23 cellular contexts compared by ENCODE assay signal in genomic region chrX:150298841-150299551, GRCh38.
"Had no signal": no experiment of that assay in that cellular context is flagged by ENCODE, and none has a peak within 500 bp of the region (broad histone marks: within the 10 kb centered on the region; RNA-seq: fewer than 3 reads in every experiment).

No MANE protein-coding gene starts in this region.

- DNase-seq: activated CD4-positive, alpha-beta T cell treated with anti-CD3 and anti-CD28 coated beads, Interleukin-2, amount 10 ng/mL, durations not matched to agents 7 days and 5 days; activated CD8-positive, alpha-beta T cell treated with anti-CD3 and anti-CD28 coated beads, Interleukin-2, amount 10 ng/mL, durations not matched to agents 7 days and 5 days; activated naive CD4-positive, alpha-beta T cell treated with Interleukin-2 at 50 U/mL for 16 hours; activated naive CD8-positive, alpha-beta T cell treated with anti-CD3 and anti-CD28 coated beads, Interleukin-2, amount 10 ng/mL, durations not matched to agents 7 days and 5 days; activated T-cell treated with anti-CD3 and anti-CD28 coated beads, Interleukin-2, amount 50 U/mL, for 24 hours; anterior cingulate cortex; cortex of kidney; effector CD4-positive, alpha-beta T cell; heart right ventricle; naive thymus-derived CD8-positive, alpha-beta T cell; ovary; psoas muscle; right cardiac atrium; small intestine; stimulated activated CD4-positive, alpha-beta T cell treated with anti-CD3 and anti-CD28 coated beads, Interleukin-15, amount 100 ng/mL, for 24 hours; stimulated activated CD4-positive, alpha-beta T cell treated with anti-CD3 and anti-CD28 coated beads, Interleukin-2, amount 100 ng/mL, for 48 hours; stomach had no signal

- H3K27me3 Mint-ChIP-seq: activated CD4-positive, alpha-beta T cell treated with anti-CD3 and anti-CD28 coated beads, Interleukin-2, amount 10 ng/mL, durations not matched to agents 7 days and 5 days; activated naive CD8-positive, alpha-beta T cell treated with anti-CD3 and anti-CD28 coated beads, Interleukin-2, amount 10 ng/mL, durations not matched to agents 7 days and 5 days; central memory CD8-positive, alpha-beta T cell; naive thymus-derived CD8-positive, alpha-beta T cell; type B pancreatic cell had no signal

- H3K4me1 Mint-ChIP-seq: activated CD4-positive, alpha-beta T cell treated with anti-CD3 and anti-CD28 coated beads, Interleukin-2, amount 10 ng/mL, durations not matched to agents 7 days and 5 days; activated naive CD8-positive, alpha-beta T cell treated with anti-CD3 and anti-CD28 coated beads, Interleukin-2, amount 10 ng/mL, durations not matched to agents 7 days and 5 days; central memory CD8-positive, alpha-beta T cell; naive thymus-derived CD8-positive, alpha-beta T cell had no signal

- H3K27ac Mint-ChIP-seq: activated CD4-positive, alpha-beta T cell treated with anti-CD3 and anti-CD28 coated beads, Interleukin-2, amount 10 ng/mL, durations not matched to agents 7 days and 5 days; activated CD8-positive, alpha-beta T cell treated with anti-CD3 and anti-CD28 coated beads, Interleukin-2, amount 10 ng/mL, durations not matched to agents 7 days and 5 days; activated naive CD8-positive, alpha-beta T cell treated with anti-CD3 and anti-CD28 coated beads, Interleukin-2, amount 10 ng/mL, durations not matched to agents 7 days and 5 days; activated T-cell treated with anti-CD3 and anti-CD28 coated beads, Interleukin-2, amount 50 U/mL, for 24 hours; activated T-helper 2 cell treated with anti-CD3 and anti-CD28 coated beads, Interferon-gamma antibody, Interleukin-2, Interleukin-4, amounts not matched to agents 10 μg/mL and 5 μg/mL and 100 μg/mL, durations not matched to agents 14 hours and 24 hours and 36 hours; naive thymus-derived CD8-positive, alpha-beta T cell; T-helper 1 cell treated with Interleukin-12 subunit alpha and Interleukin-12 subunit beta and Interleukin-4 antibody, amounts not matched to agents 30 μg/mL and 1 μg/mL, for 36 hours; type B pancreatic cell had no signal

- H3K36me3 Mint-ChIP-seq: activated naive CD8-positive, alpha-beta T cell treated with anti-CD3 and anti-CD28 coated beads, Interleukin-2, amount 10 ng/mL, durations not matched to agents 7 days and 5 days; naive thymus-derived CD8-positive, alpha-beta T cell; type B pancreatic cell had no signal

- H3K4me1 ChIP-seq: heart right ventricle, psoas muscle, stomach had no signal

- H3K9me3 ChIP-seq: heart right ventricle, ovary, psoas muscle, stomach had no signal

- H3K36me3 ChIP-seq: heart right ventricle, ovary, stomach had no signal

- H3K27ac ChIP-seq: heart right ventricle, psoas muscle, stomach had no signal

- H3K4me3 Mint-ChIP-seq: activated CD4-positive, alpha-beta T cell treated with anti-CD3 and anti-CD28 coated beads, Interleukin-2, amount 10 ng/mL, durations not matched to agents 7 days and 5 days; activated CD8-positive, alpha-beta T cell treated with anti-CD3 and anti-CD28 coated beads, Interleukin-2, amount 10 ng/mL, durations not matched to agents 7 days and 5 days; activated naive CD8-positive, alpha-beta T cell treated with anti-CD3 and anti-CD28 coated beads, Interleukin-2, amount 10 ng/mL, durations not matched to agents 7 days and 5 days; activated T-cell treated with anti-CD3 and anti-CD28 coated beads, Interleukin-2, amount 50 U/mL, for 24 hours; central memory CD8-positive, alpha-beta T cell; naive thymus-derived CD8-positive, alpha-beta T cell; T-helper 1 cell treated with Interleukin-12 subunit alpha and Interleukin-12 subunit beta and Interleukin-4 antibody, amounts not matched to agents 30 μg/mL and 1 μg/mL, for 36 hours; type B pancreatic cell had no signal

- H3K9me3 Mint-ChIP-seq: activated CD4-positive, alpha-beta T cell treated with anti-CD3 and anti-CD28 coated beads, Interleukin-2, amount 10 ng/mL, durations not matched to agents 7 days and 5 days; activated naive CD8-positive, alpha-beta T cell treated with anti-CD3 and anti-CD28 coated beads, Interleukin-2, amount 10 ng/mL, durations not matched to agents 7 days and 5 days; activated T-cell treated with anti-CD3 and anti-CD28 coated beads, Interleukin-2, amount 50 U/mL, for 24 hours; activated T-helper 2 cell treated with anti-CD3 and anti-CD28 coated beads, Interferon-gamma antibody, Interleukin-2, Interleukin-4, amounts not matched to agents 10 μg/mL and 5 μg/mL and 100 μg/mL, durations not matched to agents 14 hours and 24 hours and 36 hours; central memory CD8-positive, alpha-beta T cell; naive thymus-derived CD8-positive, alpha-beta T cell; T-helper 1 cell treated with Interleukin-12 subunit alpha and Interleukin-12 subunit beta and Interleukin-4 antibody, amounts not matched to agents 30 μg/mL and 1 μg/mL, for 36 hours; type B pancreatic cell had no signal

- H3K4me3 ChIP-seq: heart right ventricle, ovary, psoas muscle, stomach had no signal

- ATAC-seq: activated CD4-positive, CD25-positive, alpha-beta regulatory T cell treated with anti-CD3 and anti-CD28 coated beads, Interleukin-2, amount 50 U/mL, for 24 hours; activated CD8-positive, alpha-beta T cell treated with anti-CD3 and anti-CD28 coated beads, Interleukin-2, amount 10 ng/mL, durations not matched to agents 7 days and 5 days; esophagus mucosa; heart right ventricle; naive thymus-derived CD8-positive, alpha-beta T cell; psoas muscle; right cardiac atrium had no signal

- H3K27me3 ChIP-seq: ovary, stomach had no signal

- FAIRE-seq: small intestine had no signal
